In the genomic region with DNA sequence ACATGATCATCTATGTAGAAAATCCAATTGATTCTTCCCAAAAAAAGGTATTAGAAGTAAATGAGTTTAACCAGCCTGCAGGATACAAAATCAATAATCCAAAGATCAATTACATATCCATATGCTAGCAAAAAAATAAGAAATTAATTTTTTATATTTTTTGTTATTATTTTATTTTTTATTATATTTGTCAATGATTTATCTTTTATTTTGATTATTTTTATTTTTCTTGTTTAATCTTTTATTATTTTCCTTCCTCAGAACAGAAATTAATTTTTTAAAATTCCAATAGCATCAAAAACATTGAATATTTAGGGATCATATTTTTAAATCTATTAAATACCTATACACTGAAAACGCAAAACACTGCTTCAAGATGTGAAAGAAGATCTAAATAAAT, we compare ENCODE assay signal across 25 cellular contexts.
"Had no signal": no experiment of that assay in that cellular context is flagged by ENCODE, and none has a peak within 500 bp of the region (broad histone marks: within the 10 kb centered on the region; RNA-seq: fewer than 3 reads in every experiment).

No MANE protein-coding gene starts in this region.

- FAIRE-seq: HTR-8/SVneo, K562 had no signal

- H3K27me3 ChIP-seq: SJCRH30 had no signal

- H3K4me3 Mint-ChIP-seq: IgD-negative memory B cell had no signal

- H3K27ac ChIP-seq: HL-60, KMS-11, SJCRH30 had no signal

- H3K4me3 ChIP-seq: K562, SJCRH30 had no signal

- H3K27ac Mint-ChIP-seq: IgD-negative memory B cell had no signal

- H3K4me1 ChIP-seq: SJCRH30 had no signal

- H3K36me3 Mint-ChIP-seq: IgD-negative memory B cell had no signal

- DNase-seq: Kasumi-1, MV-4-11, NCI-H1048, NCI-H1105, NCI-H1417 treated with DMSO at 0.1 percent for 48 hours, NCI-H146, NCI-H1694 treated with DMSO at 0.1 percent for 48 hours, NCI-H1930, NCI-H2081, NCI-H2107, NCI-H2227 treated with DMSO at 0.1 percent for 48 hours, NCI-H524, NCI-H526 treated with DMSO at 0.1 percent for 48 hours, NCI-H748 treated with DMSO at 0.1 percent for 48 hours, PC-3, SHP77 treated with DMSO at 0.1 percent for 48 hours, SJCRH30 had no signal

- H3K9me3 Mint-ChIP-seq: IgD-negative memory B cell had no signal

- H3K36me3 ChIP-seq: SJCRH30 had no signal

- H3K9me3 ChIP-seq: SJCRH30 had no signal

- ATAC-seq: K562, Panc1, PC-3, Right ventricle myocardium inferior, SK-N-SH treated with all-trans-retinoic acid at 6 μM for 48 hours had no signal
